ENCODE assay signal across 9 cellular contexts in the genomic region with DNA sequence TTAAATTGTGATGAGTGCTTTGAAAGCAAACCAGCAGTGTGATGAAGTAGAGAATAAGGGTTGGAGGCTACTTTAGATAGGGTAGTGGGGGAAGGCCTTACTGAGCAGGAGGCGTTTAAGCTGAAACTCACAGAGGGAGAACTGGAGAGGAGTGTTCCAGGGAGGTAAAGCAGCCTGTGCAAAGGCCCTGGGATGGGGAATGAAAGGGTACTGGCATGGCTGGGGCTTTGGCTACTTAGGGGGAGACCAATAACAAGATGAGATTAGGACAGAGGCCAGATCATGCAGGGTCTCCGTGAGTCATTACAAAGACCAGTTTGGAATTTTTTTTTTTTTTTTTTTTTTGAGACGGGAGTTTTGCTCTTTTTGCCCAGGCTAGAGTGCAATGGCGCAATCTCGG. TPM values are rescaled to one million over a fixed set of nuclear protein-coding genes. Genes with fewer than 3 reads are reported as not detected.
DNase-seq lines count a peak whose midpoint lies in the region; ATAC-seq and TF ChIP-seq lines count a peak whose summit lies in the region.
"Had no signal": no experiment of that assay in that cellular context is flagged by ENCODE, and none has a peak within 500 bp of the region (broad histone marks: within the 10 kb centered on the region; RNA-seq: fewer than 3 reads in every experiment).

No MANE protein-coding gene starts in this region.

- no peak for ATAC-seq in activated T-cell treated with anti-CD3 and anti-CD28 coated beads, Interleukin-2, amount 50 U/mL, for 4 hours
- ATAC-seq in stimulated activated naive CD8-positive, alpha-beta T cell treated with anti-CD3 and anti-CD28 coated beads, Interleukin-15, amount 100 ng/mL, for 72 hours = no peak
- ATAC-seq in gastroesophageal sphincter = no peak
- ATAC-seq in HG02759 (IDR thresholded peaks at IDR 0.05; ENCODE audit: unreplicated experiment) = no peak
- no peak for ATAC-seq in activated CD4-positive, CD25-positive, alpha-beta regulatory T cell treated with anti-CD3 and anti-CD28 coated beads, Interleukin-2, amount 50 U/mL, for 24 hours

- H3K27ac Mint-ChIP-seq in activated CD4-positive, alpha-beta memory T cell treated with anti-CD3 and anti-CD28 coated beads for 36 hours = peak overlapping the region; percentile 90
- peak overlapping the region; percentile 91 to 94 for H3K27ac Mint-ChIP-seq in stimulated activated naive CD8-positive, alpha-beta T cell treated with anti-CD3 and anti-CD28 coated beads, Interleukin-15, amount 100 ng/mL, for 72 hours

- no peaks in the 10 kb centered on the region for H3K9me3 Mint-ChIP-seq in activated T-cell treated with anti-CD3 and anti-CD28 coated beads, Interleukin-2, amount 50 U/mL, for 4 hours
- H3K9me3 Mint-ChIP-seq in activated CD4-positive, alpha-beta memory T cell treated with anti-CD3 and anti-CD28 coated beads for 36 hours = no peaks in the 10 kb centered on the region
- H3K9me3 Mint-ChIP-seq in stimulated activated naive CD8-positive, alpha-beta T cell treated with anti-CD3 and anti-CD28 coated beads, Interleukin-15, amount 100 ng/mL, for 72 hours = no peaks in the 10 kb centered on the region

- H3K36me3 Mint-ChIP-seq in activated T-cell treated with anti-CD3 and anti-CD28 coated beads, Interleukin-2, amount 50 U/mL, for 4 hours (ENCODE audit: insufficient read depth) = peaks cover 10% of the 10 kb centered on the region
- peaks cover 6% of the 10 kb centered on the region for H3K36me3 Mint-ChIP-seq in activated CD4-positive, alpha-beta memory T cell treated with anti-CD3 and anti-CD28 coated beads for 36 hours

- H3K9me3 ChIP-seq in iPS-15b (ENCODE audit: control insufficient read depth, insufficient read depth, low read length) (no peaks in the 10 kb centered on the region), gastroesophageal sphincter (no peaks in the 10 kb centered on the region)

- H3K27me3 ChIP-seq in iPS-15b (ENCODE audit: control insufficient read depth, insufficient read depth, low read length) (no peaks in the 10 kb centered on the region), gastroesophageal sphincter (no peaks in the 10 kb centered on the region)

- intact Hi-C loops in activated CD4-positive, alpha-beta memory T cell treated with anti-CD3 and anti-CD28 coated beads for 36 hours (cut with micrococcal nuclease) = loop anchor here (1.0 to 2.0 kb wide), 2 partner anchors 47 to 353 kb away; a partner anchor contains a TSS

- H3K4me1 Mint-ChIP-seq in activated T-cell treated with anti-CD3 and anti-CD28 coated beads, Interleukin-2, amount 50 U/mL, for 4 hours (ENCODE audit: low read depth) = peaks cover 56% of the 10 kb centered on the region
- H3K4me1 Mint-ChIP-seq in activated CD4-positive, alpha-beta memory T cell treated with anti-CD3 and anti-CD28 coated beads for 36 hours (ENCODE audit: low read depth) = peaks cover 52% of the 10 kb centered on the region
- H3K4me1 Mint-ChIP-seq in stimulated activated naive CD8-positive, alpha-beta T cell treated with anti-CD3 and anti-CD28 coated beads, Interleukin-15, amount 100 ng/mL, for 72 hours = peaks cover 51% of the 10 kb centered on the region

- WGBS in gastroesophageal sphincter (ENCODE audit: low coverage in 1 of 2), 2 donors = 69 to 70% methylated on average over 5 of the region's 5 CpGs

- H3K36me3 ChIP-seq in iPS-15b (ENCODE audit: control insufficient read depth, insufficient read depth, low read length) = peaks cover 4% of the 10 kb centered on the region
- peaks cover 0 to 10% of the 10 kb centered on the region in 2 donors for H3K36me3 ChIP-seq in gastroesophageal sphincter

- TF ChIP-seq POLR2A in gastroesophageal sphincter (IDR thresholded peaks at IDR 0.05) = no peak

- H3K4me3 ChIP-seq in iPS-15b (ENCODE audit: low read depth, low read length) = peak overlapping the region; percentile 81
- peak overlapping the region in 1 of 2 donors; percentile 82 for H3K4me3 ChIP-seq in gastroesophageal sphincter

- TF ChIP-seq EP300 in gastroesophageal sphincter (IDR thresholded peaks at IDR 0.05) = no peak

- DNase-seq in activated T-cell treated with anti-CD3 and anti-CD28 coated beads, Interleukin-2, amount 50 U/mL, for 4 hours = no peak
- no peak for DNase-seq in activated T-cell treated with anti-CD3 and anti-CD28 coated beads, Interleukin-2, amount 50 U/mL, for 1 hour
- DNase-seq in activated CD4-positive, alpha-beta memory T cell treated with anti-CD3 and anti-CD28 coated beads for 36 hours = no peak
- DNase-seq in stimulated activated naive CD8-positive, alpha-beta T cell treated with anti-CD3 and anti-CD28 coated beads, Interleukin-15, amount 100 ng/mL, for 72 hours = no peak
- DNase-seq: NCI-H187 treated with DMSO at 0.1 percent for 48 hours had no signal

- peaks cover 2% of the 10 kb centered on the region for H3K27me3 Mint-ChIP-seq in activated T-cell treated with anti-CD3 and anti-CD28 coated beads, Interleukin-2, amount 50 U/mL, for 4 hours (ENCODE audit: low read depth)
- H3K27me3 Mint-ChIP-seq in activated CD4-positive, alpha-beta memory T cell treated with anti-CD3 and anti-CD28 coated beads for 36 hours = no peaks in the 10 kb centered on the region
- H3K27me3 Mint-ChIP-seq in stimulated activated naive CD8-positive, alpha-beta T cell treated with anti-CD3 and anti-CD28 coated beads, Interleukin-15, amount 100 ng/mL, for 72 hours = no peaks in the 10 kb centered on the region

- CTCF ChIA-PET in activated CD4-positive, alpha-beta memory T cell treated with anti-CD3 and anti-CD28 coated beads for 36 hours (lab: Charles Lee) = interaction anchor here (0.6 to 1.3 kb wide), 5 partner anchors 8 to 656 kb away, joined by 3 to 7 read pairs (median 3); a partner anchor contains a TSS

- TF ChIP-seq CTCF in gastroesophageal sphincter (IDR thresholded peaks at IDR 0.05) = no peak

- H3K4me3 Mint-ChIP-seq in activated T-cell treated with anti-CD3 and anti-CD28 coated beads, Interleukin-2, amount 50 U/mL, for 4 hours = peak overlapping the region; percentile 97
- peak overlapping the region; percentile 94 for H3K4me3 Mint-ChIP-seq in activated CD4-positive, alpha-beta memory T cell treated with anti-CD3 and anti-CD28 coated beads for 36 hours
- H3K4me3 Mint-ChIP-seq in stimulated activated naive CD8-positive, alpha-beta T cell treated with anti-CD3 and anti-CD28 coated beads, Interleukin-15, amount 100 ng/mL, for 72 hours = peak overlapping the region; percentile 87 to 91

- POLR2A ChIA-PET in activated CD4-positive, alpha-beta memory T cell treated with anti-CD3 and anti-CD28 coated beads for 36 hours (lab: Charles Lee) = no interaction called here

- peak overlapping the region in 2 of 4 donors; percentile 87 for H3K27ac ChIP-seq in gastroesophageal sphincter

- H3K4me1 ChIP-seq in iPS-15b (ENCODE audit: control insufficient read depth, insufficient read depth, low read length) = peaks cover 2% of the 10 kb centered on the region
- H3K4me1 ChIP-seq in gastroesophageal sphincter = peaks cover 8 to 64% (median 43%) of the 10 kb centered on the region in 3 donors

- no peak overlapping the region for H3K9ac ChIP-seq in iPS-15b (ENCODE audit: low read depth, low read length)

RNA-seq across cellular contexts. Expression of a gene that starts 1.1 kb away (rescaled TPM):
- total RNA-seq in activated T-cell treated with anti-CD3 and anti-CD28 coated beads, Interleukin-2, amount 50 U/mL, for 4 hours = 100 to 1,000 TPM; 149 to 154 (median 154) TPM
- 10 to 100 TPM; 76.9 to 82.5 TPM for total RNA-seq in activated CD4-positive, alpha-beta memory T cell treated with anti-CD3 and anti-CD28 coated beads for 36 hours
- total RNA-seq in gastroesophageal sphincter = 10 to 100 TPM; 48.2 to 69.5 (median 50.7) TPM

RNA-seq across cellular contexts. Expression of a gene that starts 51.1 kb away (rescaled TPM):
- under 1 TPM in 1 of 3 donors, not detected in 2; 0.54 TPM for total RNA-seq in activated T-cell treated with anti-CD3 and anti-CD28 coated beads, Interleukin-2, amount 50 U/mL, for 4 hours
- not detected for total RNA-seq in activated CD4-positive, alpha-beta memory T cell treated with anti-CD3 and anti-CD28 coated beads for 36 hours
- total RNA-seq in gastroesophageal sphincter = 100 to 1,000 TPM in 3 of 4 donors, 10 to 100 TPM in 1; 49.3 to 383 (median 144) TPM

Comparison
In these comparisons a context has a peak if more than half of its experiments do, and no peak if none do; other contexts are left out.
1. RNA of a gene that starts 51.1 kb away (total RNA-seq): 49.3 to 383 TPM in gastroesophageal sphincter; 0.54 TPM in activated T-cell treated with anti-CD3 and anti-CD28 coated beads, Interleukin-2, amount 50 U/mL, for 4 hours and not detected in activated CD4-positive, alpha-beta memory T cell treated with anti-CD3 and anti-CD28 coated beads for 36 hours; every median in the first group is over 10 times any median in the second.
2. Peak in every context shown above with its lines, with median percentiles within 50 percentile points of each other: H3K4me3 Mint-ChIP-seq.